33 cellular contexts compared by ENCODE assay signal in genomic region chr4:112252234-112252633, GRCh38.
"Had no signal": no experiment of that assay in that cellular context is flagged by ENCODE, and none has a peak within 500 bp of the region (broad histone marks: within the 10 kb centered on the region; RNA-seq: fewer than 3 reads in every experiment).

No MANE protein-coding gene starts in this region.

- DNase-seq: activated CD4-positive, alpha-beta memory T cell treated with anti-CD3 and anti-CD28 coated beads for 36 hours; activated CD4-positive, alpha-beta T cell treated with anti-CD3 and anti-CD28 coated beads for 1 hour; activated CD4-positive, alpha-beta T cell treated with anti-CD3 and anti-CD28 coated beads for 36 hours; activated CD4-positive, alpha-beta T cell treated with anti-CD3 and anti-CD28 coated beads for 48 hours; activated CD4-positive, alpha-beta T cell treated with anti-CD3 and anti-CD28 coated beads, Interleukin-2, amount 10 ng/mL, durations not matched to agents 7 days and 5 days; activated CD4-positive, CD25-positive, alpha-beta regulatory T cell; activated CD8-positive, alpha-beta memory T cell treated with anti-CD3 and anti-CD28 coated beads, Interleukin-2, amount 50 U/mL, for 4 hours; activated CD8-positive, alpha-beta T cell treated with anti-CD3 and anti-CD28 coated beads for 36 hours; activated effector memory CD4-positive, alpha-beta T cell treated with anti-CD3 and anti-CD28 coated beads, Interleukin-2, amount 50 U/mL, for 16 hours; activated gamma-delta T cell treated with Interleukin-2 at 50 U/mL for 16 hours; activated naive CD4-positive, alpha-beta T cell; activated naive CD4-positive, alpha-beta T cell treated with anti-CD3 and anti-CD28 coated beads for 36 hours; activated naive CD4-positive, alpha-beta T cell treated with anti-CD3 and anti-CD28 coated beads, Interleukin-2, amount 50 U/mL, for 16 hours; activated naive CD8-positive, alpha-beta T cell treated with anti-CD3 and anti-CD28 coated beads for 36 hours; activated T-cell treated with anti-CD3 and anti-CD28 coated beads for 4 hours; activated T-cell treated with anti-CD3 and anti-CD28 coated beads, Interleukin-2, amount 50 U/mL, for 1 hour; activated T-cell treated with anti-CD3 and anti-CD28 coated beads, Interleukin-2, amount 50 U/mL, for 4 hours; activated T-cell treated with anti-CD3 and anti-CD28 coated beads, Interleukin-2, amount 50 U/mL, for 72 hours; adrenal gland; amniotic stem cell; aorta; body of pancreas; brain microvascular endothelial cell; central memory CD4-positive, alpha-beta T cell; T-helper 1 cell; T-helper 2 cell; T-helper 9 cell; WERI-Rb-1 had no signal

- H3K4me3 ChIP-seq: adrenal gland, body of pancreas, breast epithelium had no signal

- H3K36me3 ChIP-seq: adrenal gland, brain microvascular endothelial cell, breast epithelium had no signal

- ATAC-seq: activated CD4-positive, alpha-beta T cell treated with anti-CD3 and anti-CD28 coated beads for 36 hours; activated CD4-positive, CD25-positive, alpha-beta regulatory T cell treated with anti-CD3 and anti-CD28 coated beads, Interleukin-2, amount 50 U/mL, for 24 hours; activated CD8-positive, alpha-beta T cell treated with anti-CD3 and anti-CD28 coated beads for 36 hours; activated naive CD4-positive, alpha-beta T cell treated with anti-CD3 and anti-CD28 coated beads, Interleukin-2, amount 50 U/mL, for 72 hours; activated T-cell treated with anti-CD3 and anti-CD28 coated beads, Interleukin-2, amount 50 U/mL, for 4 hours; activated T-cell treated with anti-CD3 and anti-CD28 coated beads, Interleukin-2, amount 50 U/mL, for 72 hours; activated T-helper 17 cell treated with anti-CD3 and anti-CD28 coated beads, Interleukin-2, amount 50 U/mL, for 72 hours; body of pancreas; WTC11 had no signal

- H3K27ac ChIP-seq: adrenal gland, body of pancreas, brain microvascular endothelial cell, breast epithelium, WERI-Rb-1 had no signal

- H3K27me3 ChIP-seq: adrenal gland, body of pancreas, brain microvascular endothelial cell, breast epithelium had no signal

- H3K9me3 ChIP-seq: adrenal gland, body of pancreas, breast epithelium had no signal

- H3K4me1 ChIP-seq: breast epithelium had no signal
